Comparison of ENCODE assay signal across 9 cellular contexts in genomic region chr1:167517535-167518330, GRCh38. TPM values are rescaled to one million over a fixed set of nuclear protein-coding genes. Genes with fewer than 3 reads are reported as not detected.
DNase-seq lines count a peak whose midpoint lies in the region; ATAC-seq, FAIRE-seq and TF ChIP-seq lines count a peak whose summit lies in the region.
"Had no signal": no experiment of that assay in that cellular context is flagged by ENCODE, and none has a peak within 500 bp of the region (broad histone marks: within the 10 kb centered on the region; RNA-seq: fewer than 3 reads in every experiment).

No MANE protein-coding gene starts in this region.

- H4K8ac ChIP-seq in mesenchymal stem cell (ENCODE audit: low read length), result no peak overlapping the region

- H3K9me3 ChIP-seq in PC-9 (ENCODE audit: insufficient read depth, low read depth) (no peaks in the 10 kb centered on the region), lower lobe of right lung (no peaks in the 10 kb centered on the region), mesenchymal stem cell (ENCODE audit: control insufficient read depth, low read length) (no peaks in the 10 kb centered on the region)

- no peaks in the 10 kb centered on the region; the same call in 1 of the 2 replicates for H3K9me2 ChIP-seq in PC-9 (ENCODE audit: insufficient read depth)

- no peaks in the 10 kb centered on the region for H3K79me1 ChIP-seq in mesenchymal stem cell (replicated peaks; ENCODE audit: low read length, poor library complexity, severe bottlenecking)

- no peak for TF ChIP-seq POLR2A in GM12891 (IDR thresholded peaks at IDR 0.05; ENCODE audit: low read depth, low read length)

- H2BK5ac ChIP-seq in mesenchymal stem cell (ENCODE audit: low read depth, low read length, poor library complexity, severe bottlenecking), result no peak overlapping the region

- 90% methylated on average over 27 of the region's 30 CpGs for whole genome bisulfite sequencing in mesenchymal stem cell

- DNase-seq in PC-9, result peak in 1 of 2 experiments; percentile 62
- peak; percentile 86 for DNase-seq in activated T-cell treated with anti-CD3 and anti-CD28 coated beads for 24 hours (ENCODE audit: low read depth)
- DNase-seq in lower lobe of right lung, result peak; percentile 47
- DNase-seq in stimulated activated CD8-positive, alpha-beta memory T cell treated with anti-CD3 and anti-CD28 coated beads, Interleukin-7, amount 100 ng/mL, for 48 hours (ENCODE audit: extremely low read depth in 1 of 2, low read depth in 1 of 2), result peak; percentile 87 to 93
- no peak for DNase-seq in GM12891 (ENCODE audit: insufficient read length, low spot score)
- DNase-seq in DMS153 treated with DMSO at 0.1 percent for 48 hours (lab: John Stamatoyannopoulos, UW; ENCODE audit: unreplicated experiment), result no peak
- no peak for DNase-seq in mesenchymal stem cell
- DNase-seq in AG08395 (ENCODE audit: low spot score), result no peak

- no peak overlapping the region for H3K9ac ChIP-seq in mesenchymal stem cell (ENCODE audit: low read length)

- no peaks in the 10 kb centered on the region for H3K36me3 ChIP-seq in PC-9 (ENCODE audit: low read depth)
- no peaks in the 10 kb centered on the region for H3K36me3 ChIP-seq in lower lobe of right lung
- no peaks in the 10 kb centered on the region for H3K36me3 ChIP-seq in mesenchymal stem cell (ENCODE audit: control insufficient read depth in 1 of 2, insufficient read depth in 2 of 2, low read depth in 1 of 2, low read length in 2 of 2)

- POLR2A ChIA-PET in PC-9 (lab: Charles Lee; ENCODE audit: unreplicated experiment), result interaction anchor here (0.6 kb wide), 1 partner anchor 402 kb away, joined by 4 read pairs; no protein-coding TSS in a partner anchor

- H3K4me1 ChIP-seq in PC-9 (replicated peaks; ENCODE audit: insufficient read depth) (no peaks in the 10 kb centered on the region), lower lobe of right lung (no peaks in the 10 kb centered on the region), mesenchymal stem cell (ENCODE audit: control insufficient read depth, insufficient read depth, low read depth, low read length) (no peaks in the 10 kb centered on the region)

- no peak overlapping the region for H3K4ac ChIP-seq in mesenchymal stem cell (ENCODE audit: low read depth in 1 of 2, low read length in 2 of 2)

- H3K4me3 ChIP-seq in PC-9 (no peak overlapping the region), lower lobe of right lung (peak overlapping the region; percentile 39), mesenchymal stem cell (ENCODE audit: insufficient read depth in 1 of 2, low read depth in 1 of 2, low read length in 2 of 2) (no peak overlapping the region)

- BruUV-seq in PC-9 (replicated peaks; lab: Mats Ljungman, UMichigan), result no TSS peak

- H2BK15ac ChIP-seq in mesenchymal stem cell (ENCODE audit: low read depth, poor library complexity, severe bottlenecking), result no peak overlapping the region

- H3K27ac ChIP-seq in PC-9, result no peak overlapping the region
- H3K27ac ChIP-seq in lower lobe of right lung, result peak overlapping the region; percentile 58
- no peak overlapping the region for H3K27ac ChIP-seq in mesenchymal stem cell (ENCODE audit: low read length, poor library complexity, severe bottlenecking)

- H2AFZ ChIP-seq in PC-9 (no peak overlapping the region; the same call in 1 of the 2 replicates), mesenchymal stem cell (ENCODE audit: low read depth, low read length) (no peak overlapping the region)

- H2BK120ac ChIP-seq in mesenchymal stem cell (ENCODE audit: low read depth, low read length), result no peak overlapping the region

- no peak overlapping the region for H4K91ac ChIP-seq in mesenchymal stem cell (ENCODE audit: low read length)

- H4K20me1 ChIP-seq in PC-9 (ENCODE audit: insufficient read depth), result no peaks in the 10 kb centered on the region

- no peaks in the 10 kb centered on the region for H3F3A ChIP-seq in PC-9 (ENCODE audit: insufficient read depth, low read depth)

- H3K23ac ChIP-seq in mesenchymal stem cell (ENCODE audit: low read length in 2 of 2), result no peak overlapping the region

- H3K79me2 ChIP-seq in PC-9 (ENCODE audit: low read depth), result no peaks in the 10 kb centered on the region

- ATAC-seq in lower lobe of right lung, result peak; percentile 76 to 83

- TF ChIP-seq CTCF in PC-9 (conservative IDR thresholded peaks at IDR 0.05) (no peak), lower lobe of right lung (IDR thresholded peaks at IDR 0.05) (no peak)

- H3K18ac ChIP-seq in mesenchymal stem cell (ENCODE audit: low read depth in 1 of 2, low read length in 2 of 2), result no peak overlapping the region

- intact Hi-C loops in PC-9 (cut with micrococcal nuclease; ENCODE audit: unreplicated experiment), result no loop called here
- intact Hi-C loops in lower lobe of right lung (cut with DNase I), result no loop called here

- CTCF ChIA-PET in PC-9 (lab: Charles Lee), result interaction anchor here (0.6 kb wide), 1 partner anchor 298 kb away, joined by 3 read pairs; no protein-coding TSS in a partner anchor

- no peak overlapping the region for H2AK5ac ChIP-seq in mesenchymal stem cell (ENCODE audit: low read length, severe bottlenecking)

- no peak for FAIRE-seq in GM12891 (lab: Jason Lieb, UNC)
- FAIRE-seq: GM12892 had no signal

- H2BK12ac ChIP-seq in mesenchymal stem cell (ENCODE audit: low read length in 2 of 2), result no peak overlapping the region

- H3K27me3 ChIP-seq in PC-9 (ENCODE audit: insufficient read depth, low read depth) (no peaks in the 10 kb centered on the region), lower lobe of right lung (ENCODE audit: low read depth) (no peaks in the 10 kb centered on the region), mesenchymal stem cell (ENCODE audit: control insufficient read depth in 1 of 2, insufficient read depth in 1 of 2, low read length in 2 of 2) (peaks cover 9 to 20% of the 10 kb centered on the region in 2 experiments)

- no peak overlapping the region for H3K14ac ChIP-seq in mesenchymal stem cell (ENCODE audit: low read length in 2 of 2)

- H3K4me2 ChIP-seq in PC-9 (peak overlapping the region; percentile 14; the same call in 1 of the 2 replicates), mesenchymal stem cell (ENCODE audit: low read length, poor library complexity, severe bottlenecking) (no peak overlapping the region)

TF ChIP-seq in GM12891, 5 proteins besides CTCF, POLR2A, EP300 and RAD21:
- TF ChIP-seq POU2F2 (IDR thresholded peaks at IDR 0.05; ENCODE audit: low read depth, low read length) (no peak), TAF1 (IDR thresholded peaks at IDR 0.05; ENCODE audit: low read depth, low read length) (no peak), PAX5 (IDR thresholded peaks at IDR 0.05; ENCODE audit: insufficient read depth, low read length, severe bottlenecking) (no peak)
TF ChIP-seq in GM12891: peak in this region for 0.

RNA-seq across cellular contexts. Expression of gene CD247, which starts 0.6 kb away (rescaled TPM):
- total RNA-seq in PC-9 (2021) (not detected in 2 replicates), lower lobe of right lung (8.7 TPM)
- polyA plus RNA-seq in GM12891 (2012; ENCODE audit: low read depth, missing spikeins), result 0.26 TPM
- polyA plus RNA-seq in mesenchymal stem cell (2013, experiment 1 of 2), result not detected
- not detected for polyA plus RNA-seq in mesenchymal stem cell (2013, experiment 2 of 2)

RNA-seq across cellular contexts. Expression of gene CREG1, which starts 35.8 kb away (rescaled TPM):
- total RNA-seq in PC-9 (2021) (31.6 and 34.6 TPM in 2 replicates), lower lobe of right lung (161 TPM)
- 5.7 TPM for polyA plus RNA-seq in GM12891 (2012; ENCODE audit: low read depth, missing spikeins)
- polyA plus RNA-seq in mesenchymal stem cell (2013, experiment 1 of 2), result 87.5 TPM
- 90.9 TPM for polyA plus RNA-seq in mesenchymal stem cell (2013, experiment 2 of 2)

Comparison
In these comparisons a context has a peak if more than half of its experiments do, and no peak if none do; other contexts are left out.
1. DNase-seq: peak in activated T-cell treated with anti-CD3 and anti-CD28 coated beads for 24 hours (single experiment), lower lobe of right lung (single experiment) and stimulated activated CD8-positive, alpha-beta memory T cell treated with anti-CD3 and anti-CD28 coated beads, Interleukin-7, amount 100 ng/mL, for 48 hours (2 of 2); none in GM12891 (single experiment), DMS153 treated with DMSO at 0.1 percent for 48 hours (single experiment), mesenchymal stem cell (single experiment) and AG08395 (single experiment).